Comparison of ENCODE assay signal across 1 cellular context in the genomic region with DNA sequence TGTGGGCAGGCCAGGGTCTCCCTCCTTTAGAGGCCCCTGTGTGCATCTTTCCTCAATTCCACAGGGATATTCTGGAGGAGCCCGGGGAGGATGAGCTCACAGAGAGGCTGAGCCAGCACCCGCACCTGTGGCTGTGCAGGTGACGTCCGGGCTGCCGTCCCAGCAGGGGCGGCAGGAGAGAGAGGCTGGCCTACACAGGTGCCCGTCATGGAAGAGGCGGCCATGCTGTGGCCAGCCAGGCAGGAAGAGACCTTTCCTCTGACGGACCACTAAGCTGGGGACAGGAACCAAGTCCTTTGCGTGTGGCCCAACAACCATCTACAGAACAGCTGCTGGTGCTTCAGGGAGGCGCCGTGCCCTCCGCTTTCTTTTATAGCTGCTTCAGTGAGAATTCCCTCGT.
TF ChIP-seq lines count a peak whose summit lies in the region.

No MANE protein-coding gene starts in this region.

TF ChIP-seq in GM23338, 12 proteins besides CTCF, POLR2A, EP300 and RAD21 (continued from another document):
- TF ChIP-seq, protein P1, sequence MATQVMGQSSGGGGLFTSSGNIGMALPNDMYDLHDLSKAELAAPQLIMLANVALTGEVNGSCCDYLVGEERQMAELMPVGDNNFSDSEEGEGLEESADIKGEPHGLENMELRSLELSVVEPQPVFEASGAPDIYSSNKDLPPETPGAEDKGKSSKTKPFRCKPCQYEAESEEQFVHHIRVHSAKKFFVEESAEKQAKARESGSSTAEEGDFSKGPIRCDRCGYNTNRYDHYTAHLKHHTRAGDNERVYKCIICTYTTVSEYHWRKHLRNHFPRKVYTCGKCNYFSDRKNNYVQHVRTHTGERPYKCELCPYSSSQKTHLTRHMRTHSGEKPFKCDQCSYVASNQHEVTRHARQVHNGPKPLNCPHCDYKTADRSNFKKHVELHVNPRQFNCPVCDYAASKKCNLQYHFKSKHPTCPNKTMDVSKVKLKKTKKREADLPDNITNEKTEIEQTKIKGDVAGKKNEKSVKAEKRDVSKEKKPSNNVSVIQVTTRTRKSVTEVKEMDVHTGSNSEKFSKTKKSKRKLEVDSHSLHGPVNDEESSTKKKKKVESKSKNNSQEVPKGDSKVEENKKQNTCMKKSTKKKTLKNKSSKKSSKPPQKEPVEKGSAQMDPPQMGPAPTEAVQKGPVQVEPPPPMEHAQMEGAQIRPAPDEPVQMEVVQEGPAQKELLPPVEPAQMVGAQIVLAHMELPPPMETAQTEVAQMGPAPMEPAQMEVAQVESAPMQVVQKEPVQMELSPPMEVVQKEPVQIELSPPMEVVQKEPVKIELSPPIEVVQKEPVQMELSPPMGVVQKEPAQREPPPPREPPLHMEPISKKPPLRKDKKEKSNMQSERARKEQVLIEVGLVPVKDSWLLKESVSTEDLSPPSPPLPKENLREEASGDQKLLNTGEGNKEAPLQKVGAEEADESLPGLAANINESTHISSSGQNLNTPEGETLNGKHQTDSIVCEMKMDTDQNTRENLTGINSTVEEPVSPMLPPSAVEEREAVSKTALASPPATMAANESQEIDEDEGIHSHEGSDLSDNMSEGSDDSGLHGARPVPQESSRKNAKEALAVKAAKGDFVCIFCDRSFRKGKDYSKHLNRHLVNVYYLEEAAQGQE (IDR thresholded peaks at IDR 0.05; ENCODE audit: unreplicated experiment): no peak
- TF ChIP-seq ZNF331 (CRISPR knock-in tag; IDR thresholded peaks at IDR 0.05; ENCODE audit: low read depth) (no peak), NANOG (IDR thresholded peaks at IDR 0.05; ENCODE audit: borderline replicate concordance) (no peak), CREB1 (CRISPR knock-in tag; IDR thresholded peaks at IDR 0.05; ENCODE audit: low read depth) (no peak), POLR2AphosphoS5 (IDR thresholded peaks at IDR 0.05; ENCODE audit: low read depth) (no peak), STAT1 (IDR thresholded peaks at IDR 0.05; ENCODE audit: unreplicated experiment) (no peak)
- TF ChIP-seq, protein P2, sequence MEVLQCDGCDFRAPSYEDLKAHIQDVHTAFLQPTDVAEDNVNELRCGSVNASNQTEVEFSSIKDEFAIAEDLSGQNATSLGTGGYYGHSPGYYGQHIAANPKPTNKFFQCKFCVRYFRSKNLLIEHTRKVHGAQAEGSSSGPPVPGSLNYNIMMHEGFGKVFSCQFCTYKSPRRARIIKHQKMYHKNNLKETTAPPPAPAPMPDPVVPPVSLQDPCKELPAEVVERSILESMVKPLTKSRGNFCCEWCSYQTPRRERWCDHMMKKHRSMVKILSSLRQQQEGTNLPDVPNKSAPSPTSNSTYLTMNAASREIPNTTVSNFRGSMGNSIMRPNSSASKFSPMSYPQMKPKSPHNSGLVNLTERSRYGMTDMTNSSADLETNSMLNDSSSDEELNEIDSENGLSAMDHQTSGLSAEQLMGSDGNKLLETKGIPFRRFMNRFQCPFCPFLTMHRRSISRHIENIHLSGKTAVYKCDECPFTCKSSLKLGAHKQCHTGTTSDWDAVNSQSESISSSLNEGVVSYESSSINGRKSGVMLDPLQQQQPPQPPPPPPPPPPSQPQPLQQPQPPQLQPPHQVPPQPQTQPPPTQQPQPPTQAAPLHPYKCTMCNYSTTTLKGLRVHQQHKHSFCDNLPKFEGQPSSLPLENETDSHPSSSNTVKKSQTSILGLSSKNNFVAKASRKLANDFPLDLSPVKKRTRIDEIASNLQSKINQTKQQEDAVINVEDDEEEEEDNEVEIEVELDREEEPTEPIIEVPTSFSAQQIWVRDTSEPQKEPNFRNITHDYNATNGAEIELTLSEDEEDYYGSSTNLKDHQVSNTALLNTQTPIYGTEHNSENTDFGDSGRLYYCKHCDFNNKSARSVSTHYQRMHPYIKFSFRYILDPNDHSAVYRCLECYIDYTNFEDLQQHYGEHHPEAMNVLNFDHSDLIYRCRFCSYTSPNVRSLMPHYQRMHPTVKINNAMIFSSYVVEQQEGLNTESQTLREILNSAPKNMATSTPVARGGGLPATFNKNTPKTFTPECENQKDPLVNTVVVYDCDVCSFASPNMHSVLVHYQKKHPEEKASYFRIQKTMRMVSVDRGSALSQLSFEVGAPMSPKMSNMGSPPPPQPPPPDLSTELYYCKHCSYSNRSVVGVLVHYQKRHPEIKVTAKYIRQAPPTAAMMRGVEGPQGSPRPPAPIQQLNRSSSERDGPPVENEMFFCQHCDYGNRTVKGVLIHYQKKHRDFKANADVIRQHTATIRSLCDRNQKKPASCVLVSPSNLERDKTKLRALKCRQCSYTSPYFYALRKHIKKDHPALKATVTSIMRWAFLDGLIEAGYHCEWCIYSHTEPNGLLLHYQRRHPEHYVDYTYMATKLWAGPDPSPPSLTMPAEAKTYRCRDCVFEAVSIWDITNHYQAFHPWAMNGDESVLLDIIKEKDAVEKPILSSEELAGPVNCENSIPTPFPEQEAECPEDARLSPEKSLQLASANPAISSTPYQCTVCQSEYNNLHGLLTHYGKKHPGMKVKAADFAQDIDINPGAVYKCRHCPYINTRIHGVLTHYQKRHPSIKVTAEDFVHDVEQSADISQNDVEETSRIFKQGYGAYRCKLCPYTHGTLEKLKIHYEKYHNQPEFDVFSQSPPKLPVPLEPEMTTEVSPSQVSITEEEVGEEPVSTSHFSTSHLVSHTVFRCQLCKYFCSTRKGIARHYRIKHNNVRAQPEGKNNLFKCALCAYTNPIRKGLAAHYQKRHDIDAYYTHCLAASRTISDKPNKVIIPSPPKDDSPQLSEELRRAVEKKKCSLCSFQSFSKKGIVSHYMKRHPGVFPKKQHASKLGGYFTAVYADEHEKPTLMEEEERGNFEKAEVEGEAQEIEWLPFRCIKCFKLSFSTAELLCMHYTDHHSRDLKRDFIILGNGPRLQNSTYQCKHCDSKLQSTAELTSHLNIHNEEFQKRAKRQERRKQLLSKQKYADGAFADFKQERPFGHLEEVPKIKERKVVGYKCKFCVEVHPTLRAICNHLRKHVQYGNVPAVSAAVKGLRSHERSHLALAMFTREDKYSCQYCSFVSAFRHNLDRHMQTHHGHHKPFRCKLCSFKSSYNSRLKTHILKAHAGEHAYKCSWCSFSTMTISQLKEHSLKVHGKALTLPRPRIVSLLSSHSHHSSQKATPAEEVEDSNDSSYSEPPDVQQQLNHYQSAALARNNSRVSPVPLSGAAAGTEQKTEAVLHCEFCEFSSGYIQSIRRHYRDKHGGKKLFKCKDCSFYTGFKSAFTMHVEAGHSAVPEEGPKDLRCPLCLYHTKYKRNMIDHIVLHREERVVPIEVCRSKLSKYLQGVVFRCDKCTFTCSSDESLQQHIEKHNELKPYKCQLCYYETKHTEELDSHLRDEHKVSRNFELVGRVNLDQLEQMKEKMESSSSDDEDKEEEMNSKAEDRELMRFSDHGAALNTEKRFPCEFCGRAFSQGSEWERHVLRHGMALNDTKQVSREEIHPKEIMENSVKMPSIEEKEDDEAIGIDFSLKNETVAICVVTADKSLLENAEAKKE (CRISPR knock-in tag; IDR thresholded peaks at IDR 0.05): no peak
